18 cellular contexts compared by ENCODE assay signal in the genomic region with DNA sequence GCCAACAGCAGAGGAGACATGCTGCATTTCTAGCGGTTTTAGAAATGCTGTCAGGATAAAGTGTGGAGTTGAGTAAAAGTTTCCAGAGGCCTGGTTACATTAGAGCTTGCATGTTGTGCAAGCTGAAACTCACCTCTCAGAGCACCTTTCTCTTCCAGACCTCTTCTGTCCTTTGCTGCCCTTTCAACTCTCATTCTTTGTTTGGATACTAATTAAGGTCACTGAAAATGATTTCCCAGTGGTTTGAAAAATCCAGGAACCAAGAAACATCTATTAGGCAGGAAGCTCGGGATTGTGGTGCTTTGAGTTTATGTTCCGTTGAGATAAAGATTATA.
"Had no signal": no experiment of that assay in that cellular context is flagged by ENCODE, and none has a peak within 500 bp of the region (broad histone marks: within the 10 kb centered on the region; RNA-seq: fewer than 3 reads in every experiment).

No MANE protein-coding gene starts in this region.

- H3K4me3 Mint-ChIP-seq: activated T-helper 17 cell treated with anti-CD3 and anti-CD28 coated beads, Interleukin-2, amount 50 U/mL, for 72 hours; dendritic cell treated with granulocyte-macrophage colony-stimulating factor and Interleukin-4, amounts not matched to agents 40 ng/mL and 50 ng/mL, for 4 days; stimulated activated effector memory CD8-positive, alpha-beta T cell treated with anti-CD3 and anti-CD28 coated beads, Interleukin-12 subunit alpha, Interleukin-12 subunit beta, amount 100 ng/mL, for 72 hours had no signal

- H3K27me3 ChIP-seq: brain microvascular endothelial cell, heart left ventricle, pancreas, tibial nerve had no signal

- ATAC-seq: activated T-helper 17 cell treated with anti-CD3 and anti-CD28 coated beads, Interleukin-2, amount 50 U/mL, for 72 hours; left colon; pancreas; SK-N-SH treated with all-trans-retinoic acid at 6 μM for 48 hours; stimulated activated effector memory CD8-positive, alpha-beta T cell treated with anti-CD3 and anti-CD28 coated beads, Interleukin-12 subunit alpha, Interleukin-12 subunit beta, amount 100 ng/mL, for 72 hours had no signal

- H3K36me3 Mint-ChIP-seq: stimulated activated effector memory CD8-positive, alpha-beta T cell treated with anti-CD3 and anti-CD28 coated beads, Interleukin-12 subunit alpha, Interleukin-12 subunit beta, amount 100 ng/mL, for 72 hours had no signal

- H3K9me3 Mint-ChIP-seq: dendritic cell treated with granulocyte-macrophage colony-stimulating factor and Interleukin-4, amounts not matched to agents 40 ng/mL and 50 ng/mL, for 4 days had no signal

- H3K4me1 Mint-ChIP-seq: activated T-helper 17 cell treated with anti-CD3 and anti-CD28 coated beads, Interleukin-2, amount 50 U/mL, for 72 hours; stimulated activated effector memory CD8-positive, alpha-beta T cell treated with anti-CD3 and anti-CD28 coated beads, Interleukin-12 subunit alpha, Interleukin-12 subunit beta, amount 100 ng/mL, for 72 hours had no signal

- H3K27ac Mint-ChIP-seq: activated T-helper 17 cell treated with anti-CD3 and anti-CD28 coated beads, Interleukin-2, amount 50 U/mL, for 72 hours; dendritic cell treated with granulocyte-macrophage colony-stimulating factor and Interleukin-4, amounts not matched to agents 40 ng/mL and 50 ng/mL, for 4 days; stimulated activated effector memory CD8-positive, alpha-beta T cell treated with anti-CD3 and anti-CD28 coated beads, Interleukin-12 subunit alpha, Interleukin-12 subunit beta, amount 100 ng/mL, for 72 hours had no signal

- H3K27ac ChIP-seq: brain microvascular endothelial cell, epithelial cell of prostate, tibial nerve had no signal

- DNase-seq: activated CD4-positive, CD25-positive, alpha-beta regulatory T cell treated with anti-CD3 and anti-CD28 coated beads, Interleukin-2, amount 50 U/mL, for 72 hours; activated naive CD4-positive, alpha-beta T cell treated with Interleukin-2 at 50 U/mL for 16 hours; activated T-cell treated with anti-CD3 and anti-CD28 coated beads for 4 hours; brain microvascular endothelial cell; cerebellar nuclear complex; effector memory CD4-positive, alpha-beta T cell; heart left ventricle; left colon; pancreas; T-helper 1 cell; T1000 had no signal

- FAIRE-seq: frontal cortex, pancreas had no signal

- H3K36me3 ChIP-seq: brain microvascular endothelial cell, heart left ventricle, pancreas, tibial nerve had no signal

- H3K9me3 ChIP-seq: heart left ventricle, pancreas, tibial nerve had no signal

- H3K4me3 ChIP-seq: tibial nerve had no signal
